18 cellular contexts compared by ENCODE assay signal in the genomic region with DNA sequence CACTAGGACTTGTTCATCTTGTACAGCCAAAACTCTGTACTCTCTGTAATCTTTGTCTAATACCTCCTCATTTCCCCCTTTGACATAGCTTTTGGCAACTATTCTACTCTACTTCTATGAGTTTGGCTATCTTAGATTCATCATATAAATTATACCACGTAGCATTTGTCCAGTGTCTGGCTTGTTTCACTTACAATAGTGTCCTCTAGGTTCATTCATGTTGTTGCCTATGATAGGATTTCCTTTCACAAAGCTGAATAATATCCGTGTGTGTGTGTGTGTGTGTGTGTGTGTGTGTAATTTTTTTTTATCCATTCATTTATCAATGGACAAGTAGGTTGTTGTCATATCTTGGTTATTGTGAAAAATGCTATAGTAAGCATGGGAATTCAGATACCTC.
A peak's percentile ranks its signal among the peaks of the same experiment; 100 is the strongest.
DNase-seq lines count a peak whose midpoint lies in the region; ATAC-seq and TF ChIP-seq lines count a peak whose summit lies in the region.
"Had no signal": no experiment of that assay in that cellular context is flagged by ENCODE, and none has a peak within 500 bp of the region (broad histone marks: within the 10 kb centered on the region; RNA-seq: fewer than 3 reads in every experiment).

No MANE protein-coding gene starts in this region.

- no peaks in the 10 kb centered on the region for H3K9me3 Mint-ChIP-seq in activated naive CD8-positive, alpha-beta T cell treated with anti-CD3 and anti-CD28 coated beads, Interleukin-2, amount 10 ng/mL, durations not matched to agents 7 days and 5 days
- H3K9me3 Mint-ChIP-seq in activated naive CD8-positive, alpha-beta T cell treated with anti-CD3 and anti-CD28 coated beads for 36 hours: peaks cover 7% of the 10 kb centered on the region
- peaks cover 0 to 3% (median 0%) of the 10 kb centered on the region in 3 donors for H3K9me3 Mint-ChIP-seq in T-cell

- no peaks in the 10 kb centered on the region for H3K36me3 Mint-ChIP-seq in activated naive CD8-positive, alpha-beta T cell treated with anti-CD3 and anti-CD28 coated beads, Interleukin-2, amount 10 ng/mL, durations not matched to agents 7 days and 5 days
- H3K36me3 Mint-ChIP-seq in activated naive CD8-positive, alpha-beta T cell treated with anti-CD3 and anti-CD28 coated beads for 36 hours: no peaks in the 10 kb centered on the region
- no peaks in the 10 kb centered on the region for H3K36me3 Mint-ChIP-seq in T-cell

- no peaks in the 10 kb centered on the region; the same call in 1 of the 2 replicates for H3K9me2 ChIP-seq in HCT116 (ENCODE audit: insufficient read depth)

- intact Hi-C loops in HCT116 (cut with micrococcal nuclease): no loop called here
- intact Hi-C loops in lower leg skin (cut with DNase I; ENCODE audit: low total_unique reads): no loop called here
- intact Hi-C loops in colonic mucosa (cut with DNase I): no loop called here

- H3K79me2 ChIP-seq in HCT116 (ENCODE audit: insufficient read depth, low read length) (no peaks in the 10 kb centered on the region), osteoblast (ENCODE audit: insufficient read depth, low read length) (no peaks in the 10 kb centered on the region)

- no peak for TF ChIP-seq RAD21 in HCT116 (IDR thresholded peaks at IDR 0.05; ENCODE audit: low read depth)

- H3K9ac ChIP-seq in HCT116 (ENCODE audit: low read length) (no peak overlapping the region), colonic mucosa (ENCODE audit: low read depth in 2 of 2, low read length in 2 of 2) (no peak overlapping the region)
- H3K9ac ChIP-seq: BLaER1, KMS-11 had no signal

- no peak for DNase-seq in activated naive CD8-positive, alpha-beta T cell treated with anti-CD3 and anti-CD28 coated beads, Interleukin-2, amount 10 ng/mL, durations not matched to agents 7 days and 5 days
- no peak for DNase-seq in activated naive CD8-positive, alpha-beta T cell treated with anti-CD3 and anti-CD28 coated beads for 36 hours
- no peak for DNase-seq in HCT116 (ENCODE audit: low read depth, low spot score)
- no peak for DNase-seq in T-cell
- no peak for DNase-seq in osteoblast (ENCODE audit: insufficient read length, low spot score, missing footprints)
- DNase-seq in lower leg skin (ENCODE audit: low spot score in 2 of 2): no peak
- no peak for DNase-seq in colonic mucosa
- DNase-seq: DMS79 treated with DMSO at 0.1 percent for 48 hours; H9; MG63; NCI-H1092; NCI-H1436 treated with DMSO at 0.1 percent for 48 hours; NCI-H2081; NK-92 treated with Interleukin-12 subunit alpha and Interleukin-12 subunit beta, amount 100 ng/mL, for 24 hours; SHP77 treated with DMSO at 0.1 percent for 48 hours had no signal

- H3K4me2 ChIP-seq in HCT116 (ENCODE audit: low read length) (no peak overlapping the region), osteoblast (ENCODE audit: insufficient read depth, low read length) (no peak overlapping the region)
- H3K4me2 ChIP-seq: BLaER1 had no signal

- no peak overlapping the region for H3K27ac ChIP-seq in HCT116 (ENCODE audit: low read depth, low read length)
- H3K27ac ChIP-seq in osteoblast (ENCODE audit: low read depth, low read length): no peak overlapping the region
- H3K27ac ChIP-seq in colonic mucosa: no peak overlapping the region
- H3K27ac ChIP-seq: BLaER1, KMS-11 had no signal

- no peak for TF ChIP-seq CTCF in HCT116 (IDR thresholded peaks at IDR 0.05 in 2 of 3, conservative IDR thresholded peaks at IDR 0.05 in 1 of 3; ENCODE audit: borderline replicate concordance in 1 of 3, insufficient read depth in 1 of 3, low read depth in 2 of 3, low read length in 2 of 3)
- no peak for TF ChIP-seq CTCF in osteoblast (IDR thresholded peaks at IDR 0.05; ENCODE audit: extremely low read depth, low read depth, low read length)
- TF ChIP-seq CTCF in lower leg skin (IDR thresholded peaks at IDR 0.05): no peak
- no peak for TF ChIP-seq CTCF in colonic mucosa (IDR thresholded peaks at IDR 0.05)

- H3K36me3 ChIP-seq in HCT116 (ENCODE audit: control insufficient read depth in 1 of 2, insufficient read depth in 2 of 2, low read length in 2 of 2) (no peaks in the 10 kb centered on the region), osteoblast (ENCODE audit: insufficient read depth, low read length) (no peaks in the 10 kb centered on the region), colonic mucosa (no peaks in the 10 kb centered on the region)
- H3K36me3 ChIP-seq: BLaER1, MG63 had no signal

- H3K9me3 ChIP-seq in HCT116 (ENCODE audit: control insufficient read depth in 1 of 2, insufficient read depth in 1 of 2, low read depth in 1 of 2, low read length in 2 of 2) (no peaks in the 10 kb centered on the region), osteoblast (ENCODE audit: low read depth, low read length) (no peaks in the 10 kb centered on the region), colonic mucosa (no peaks in the 10 kb centered on the region)
- H3K9me3 ChIP-seq: BLaER1, MG63 had no signal

- peaks cover 3% of the 10 kb centered on the region for H3K4me1 Mint-ChIP-seq in activated naive CD8-positive, alpha-beta T cell treated with anti-CD3 and anti-CD28 coated beads, Interleukin-2, amount 10 ng/mL, durations not matched to agents 7 days and 5 days
- H3K4me1 Mint-ChIP-seq in activated naive CD8-positive, alpha-beta T cell treated with anti-CD3 and anti-CD28 coated beads for 36 hours: peaks cover 6% of the 10 kb centered on the region
- H3K4me1 Mint-ChIP-seq in T-cell: peaks cover 0 to 12% (median 10%) of the 10 kb centered on the region in 3 donors
- H3K4me1 Mint-ChIP-seq: H9 had no signal

- no TSS peak for BruUV-seq in HCT116 (replicated peaks; lab: Mats Ljungman, UMichigan)

- ATAC-seq in activated naive CD8-positive, alpha-beta T cell treated with anti-CD3 and anti-CD28 coated beads, Interleukin-2, amount 10 ng/mL, durations not matched to agents 7 days and 5 days (ENCODE audit: low read depth): no peak
- ATAC-seq in HCT116: no peak
- ATAC-seq in T-cell (replicated peaks in 1 of 4): no peak
- ATAC-seq in GM21526 (IDR thresholded peaks at IDR 0.05; ENCODE audit: low FRiP score, unreplicated experiment): no peak

- POLR2A ChIA-PET in activated naive CD8-positive, alpha-beta T cell treated with anti-CD3 and anti-CD28 coated beads, Interleukin-2, amount 10 ng/mL, durations not matched to agents 7 days and 5 days (lab: Charles Lee): no interaction called here
- POLR2A ChIA-PET in HCT116 (lab: Charles Lee) (no interaction called here), T-cell (lab: Charles Lee) (no interaction called here)

- TF ChIP-seq POLR2A in HCT116 (IDR thresholded peaks at IDR 0.05; ENCODE audit: borderline replicate concordance, extremely low read depth, insufficient read depth, insufficient read length): no peak
- TF ChIP-seq POLR2A in lower leg skin (IDR thresholded peaks at IDR 0.05): no peak

- no peaks in the 10 kb centered on the region for H3K27me3 Mint-ChIP-seq in activated naive CD8-positive, alpha-beta T cell treated with anti-CD3 and anti-CD28 coated beads, Interleukin-2, amount 10 ng/mL, durations not matched to agents 7 days and 5 days
- H3K27me3 Mint-ChIP-seq in activated naive CD8-positive, alpha-beta T cell treated with anti-CD3 and anti-CD28 coated beads for 36 hours: no peaks in the 10 kb centered on the region
- H3K27me3 Mint-ChIP-seq in T-cell: no peaks in the 10 kb centered on the region

- no peaks in the 10 kb centered on the region for H4K20me1 ChIP-seq in HCT116 (ENCODE audit: insufficient read depth)
- H4K20me1 ChIP-seq in osteoblast (ENCODE audit: insufficient read depth, low read length): no peaks in the 10 kb centered on the region
- H4K20me1 ChIP-seq: BLaER1 had no signal

- RAD21 ChIA-PET in HCT116 (lab: Charles Lee; ENCODE audit: low non-redundant PET in 1 of 2, low total read pairs in 2 of 2, uncharacterized antibody in 2 of 2, unreplicated experiment in 2 of 2): no interaction called here

- H2AFZ ChIP-seq in HCT116 (ENCODE audit: low read depth, low read length, poor library complexity, severe bottlenecking) (peak overlapping the region; percentile 67), osteoblast (ENCODE audit: low read length) (peak overlapping the region; percentile 23)

- no peak overlapping the region for H3K27ac Mint-ChIP-seq in activated naive CD8-positive, alpha-beta T cell treated with anti-CD3 and anti-CD28 coated beads, Interleukin-2, amount 10 ng/mL, durations not matched to agents 7 days and 5 days
- no peak overlapping the region for H3K27ac Mint-ChIP-seq in activated naive CD8-positive, alpha-beta T cell treated with anti-CD3 and anti-CD28 coated beads for 36 hours
- H3K27ac Mint-ChIP-seq in T-cell: no peak overlapping the region
- H3K27ac Mint-ChIP-seq: H9 had no signal

- H3K27me3 ChIP-seq in HCT116 (ENCODE audit: insufficient read depth, low read length) (no peaks in the 10 kb centered on the region), osteoblast (ENCODE audit: insufficient read depth, low read length) (no peaks in the 10 kb centered on the region), colonic mucosa (no peaks in the 10 kb centered on the region)
- H3K27me3 ChIP-seq: BLaER1, MG63 had no signal

- CTCF ChIA-PET in HCT116 (lab: Charles Lee) (no interaction called here), T-cell (lab: Charles Lee) (no interaction called here)

- H3K4me3 ChIP-seq in HCT116 (replicated peaks in 1 of 2; ENCODE audit: low read depth in 1 of 2, low read length in 2 of 2) (no peak overlapping the region), osteoblast (ENCODE audit: insufficient read depth, low read length) (no peak overlapping the region), lower leg skin (ENCODE audit: low read depth, poor library complexity, severe bottlenecking) (no peak overlapping the region), colonic mucosa (no peak overlapping the region)
- H3K4me3 ChIP-seq: BLaER1 had no signal

- peak overlapping the region; percentile 47 for H3K4me3 Mint-ChIP-seq in activated naive CD8-positive, alpha-beta T cell treated with anti-CD3 and anti-CD28 coated beads, Interleukin-2, amount 10 ng/mL, durations not matched to agents 7 days and 5 days
- no peak overlapping the region for H3K4me3 Mint-ChIP-seq in activated naive CD8-positive, alpha-beta T cell treated with anti-CD3 and anti-CD28 coated beads for 36 hours
- H3K4me3 Mint-ChIP-seq in T-cell: peak overlapping the region; percentile 17 to 73 (median 44)
- H3K4me3 Mint-ChIP-seq: H9 had no signal

- H3K4me1 ChIP-seq in HCT116 (ENCODE audit: control insufficient read depth in 1 of 2, insufficient read depth in 2 of 2, low read length in 2 of 2) (no peaks in the 10 kb centered on the region), osteoblast (ENCODE audit: insufficient read depth, low read length) (no peaks in the 10 kb centered on the region), colonic mucosa (no peaks in the 10 kb centered on the region)
- H3K4me1 ChIP-seq: BLaER1 had no signal

- WGBS in lower leg skin, 2 donors: 27 to 49% methylated on average over 2 of the region's 2 CpGs

TF ChIP-seq in HCT116, 20 proteins besides CTCF, POLR2A, EP300 and RAD21 (continues in another document):
- TF ChIP-seq TCF7L2 (IDR thresholded peaks at IDR 0.05; ENCODE audit: borderline replicate concordance, extremely low read depth, insufficient read depth, insufficient read length) (no peak), ZNF274 (IDR thresholded peaks at IDR 0.05; ENCODE audit: low read depth, low read length) (no peak)
